Comparison of ENCODE assay signal across 18 cellular contexts in genomic region chr4:78562687-78563086, GRCh38. TPM values are rescaled to one million over a fixed set of nuclear protein-coding genes. Genes with fewer than 3 reads are reported as not detected.
DNase-seq lines count a peak whose midpoint lies in the region; ATAC-seq and TF ChIP-seq lines count a peak whose summit lies in the region.
"Had no signal": no experiment of that assay in that cellular context is flagged by ENCODE, and none has a peak within 500 bp of the region (broad histone marks: within the 10 kb centered on the region; RNA-seq: fewer than 3 reads in every experiment).

No MANE protein-coding gene starts in this region.

- 34 to 54% (median 40%) methylated on average over 4 of the region's 4 CpGs for WGBS in stomach, 5 donors

- TF ChIP-seq EP300 in stomach (IDR thresholded peaks at IDR 0.05), result no peak

- H3K4me3 ChIP-seq in HUES6 (ENCODE audit: low read depth, low read length) (no peak overlapping the region), lower lobe of right lung (no peak overlapping the region), stomach (no peak overlapping the region)
- H3K4me3 ChIP-seq: MG63 had no signal

- TF ChIP-seq CTCF in lower lobe of right lung (IDR thresholded peaks at IDR 0.05) (no peak), stomach (IDR thresholded peaks at IDR 0.05) (no peak)

- intact Hi-C loops in lower lobe of right lung (cut with DNase I), result no loop called here
- intact Hi-C loops in stomach (cut with DNase I; ENCODE audit: low total_unique reads), result no loop called here

- TF ChIP-seq POLR2A in stomach (IDR thresholded peaks at IDR 0.05), result no peak

- H3K36me3 ChIP-seq in HUES6 (ENCODE audit: control insufficient read depth, insufficient read depth, low read length), result peaks cover 9% of the 10 kb centered on the region; the same call in 1 of the 2 replicates
- H3K36me3 ChIP-seq in lower lobe of right lung, result peaks cover 4% of the 10 kb centered on the region
- H3K36me3 ChIP-seq in stomach, result no peaks in the 10 kb centered on the region
- H3K36me3 ChIP-seq: BE2C, MG63 had no signal

- H3K4me1 ChIP-seq in HUES6 (ENCODE audit: control insufficient read depth, insufficient read depth, low read length), result peaks cover 57% of the 10 kb centered on the region
- H3K4me1 ChIP-seq in lower lobe of right lung, result peaks cover 50% of the 10 kb centered on the region
- peaks cover 31 to 85% (median 57%) of the 10 kb centered on the region in 4 donors for H3K4me1 ChIP-seq in stomach
- H3K4me1 ChIP-seq: BE2C had no signal

- no peak for ATAC-seq in lower lobe of right lung
- ATAC-seq in HG03378 (IDR thresholded peaks at IDR 0.05; ENCODE audit: unreplicated experiment), result no peak
- ATAC-seq in HG03439 (IDR thresholded peaks at IDR 0.05; ENCODE audit: unreplicated experiment), result no peak

- DNase-seq in RPMI7951 (ENCODE audit: low read depth) (peak; percentile 27), lower lobe of right lung (no peak), stomach (no peak), SHP77 (lab: John Stamatoyannopoulos, UW) (no peak), kidney tubule cell (ENCODE audit: low spot score) (no peak)
- DNase-seq: BE2C; CD4-positive, alpha-beta T cell; DMS79 treated with DMSO at 0.1 percent for 48 hours; H9; MG63; NCI-H1092; NCI-H146; NCI-H2081; SW 1271 had no signal

- H3K9ac ChIP-seq in HUES6 (ENCODE audit: low read length), result no peak overlapping the region

- H3K27ac ChIP-seq in HUES6 (ENCODE audit: low read depth, low read length) (0 out of 2 replicates have a peak overlapping the region, but pooled peaks have one; percentile 39), lower lobe of right lung (peak overlapping the region; percentile 8), stomach (peak overlapping the region in 4 of 5 donors; percentile 70 to 79 (median 74))

- no peaks in the 10 kb centered on the region for H3K27me3 ChIP-seq in HUES6 (ENCODE audit: control insufficient read depth, insufficient read depth, low read length)
- no peaks in the 10 kb centered on the region for H3K27me3 ChIP-seq in lower lobe of right lung (ENCODE audit: low read depth)
- no peaks in the 10 kb centered on the region for H3K27me3 ChIP-seq in stomach
- H3K27me3 ChIP-seq: BE2C, MG63 had no signal

- H3K9me3 ChIP-seq in HUES6 (ENCODE audit: control insufficient read depth, insufficient read depth, low read depth, low read length) (no peaks in the 10 kb centered on the region), lower lobe of right lung (no peaks in the 10 kb centered on the region), stomach (no peaks in the 10 kb centered on the region)
- H3K9me3 ChIP-seq: BE2C, MG63 had no signal

RNA-seq across cellular contexts. Expression of gene ANXA3, which starts 11.1 kb away (rescaled TPM):
- total RNA-seq in RPMI7951 (2014; rRNA removed; shearing (Covaris generic)), result 7.0 and 9.4 TPM in 2 replicates
- 148 TPM for total RNA-seq in lower lobe of right lung
- 100 to 1,000 TPM in 4 of 5 donors, 10 to 100 TPM in 1; 26.1 to 235 (median 156) TPM for total RNA-seq in stomach
- 100 to 1,000 TPM in 2 of 3 donors, 10 to 100 TPM in 1; 90.0 to 184 (median 145) TPM for polyA plus RNA-seq in stomach
- total RNA-seq: CD4-positive, alpha-beta T cell; G401 had no signal

Comparison
In these comparisons a context has a peak if more than half of its experiments do, and no peak if none do; other contexts are left out.
1. H3K27ac ChIP-seq: peak in every context shown above with its lines; median percentile 74 in stomach; 39 in HUES6; 8 in lower lobe of right lung.